ENCODE assay signal across 10 cellular contexts in the genomic region with DNA sequence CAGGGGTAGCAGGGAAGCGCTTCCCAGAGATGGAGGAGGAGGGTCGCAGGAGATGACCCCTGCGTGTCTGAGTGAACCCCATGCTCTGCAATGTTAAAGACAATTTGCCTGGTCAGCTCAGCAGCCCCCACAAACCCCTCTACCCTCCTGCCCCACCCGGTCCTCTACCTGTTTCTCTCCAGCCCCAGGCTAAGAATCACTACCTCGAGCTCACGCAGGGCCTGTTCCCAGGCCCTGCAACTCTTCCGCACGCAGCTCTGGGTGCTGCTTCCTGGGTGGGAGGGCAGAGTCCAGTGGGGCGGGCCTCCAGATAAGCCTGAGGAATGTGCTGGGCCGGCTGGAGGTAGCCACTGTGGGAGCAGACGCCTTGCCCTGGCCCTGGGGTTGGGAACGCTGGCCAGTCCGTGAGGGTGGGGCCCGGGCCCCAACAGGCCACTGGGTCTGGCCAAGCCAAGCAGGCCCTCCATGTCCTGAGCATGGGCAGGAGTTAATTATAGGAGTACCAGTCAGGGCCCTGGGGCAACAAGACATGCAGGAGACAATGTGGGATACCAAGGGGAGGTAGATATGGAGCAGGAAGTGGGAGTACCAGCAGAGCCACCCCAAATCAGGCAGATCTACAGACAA. TPM values are rescaled to one million over a fixed set of nuclear protein-coding genes. Genes with fewer than 3 reads are reported as not detected.
DNase-seq lines count a peak whose midpoint lies in the region; TF ChIP-seq lines count a peak whose summit lies in the region.
"Had no signal": no experiment of that assay in that cellular context is flagged by ENCODE, and none has a peak within 500 bp of the region (broad histone marks: within the 10 kb centered on the region; RNA-seq: fewer than 3 reads in every experiment).

No MANE protein-coding gene starts in this region.

- POLR2A ChIA-PET in A673 (lab: Charles Lee; ENCODE audit: low non-redundant PET), result interaction anchor here (0.6 to 0.7 kb wide), 2 partner anchors 9 to 255 kb away, joined by 3 to 13 read pairs; no protein-coding TSS in a partner anchor

- H3K9me2 ChIP-seq in MM.1S (replicated peaks; ENCODE audit: insufficient read depth, low read length), result no peaks in the 10 kb centered on the region

- H3K4me1 Mint-ChIP-seq in immature natural killer cell, result peaks cover 21 to 24% of the 10 kb centered on the region in 2 donors

- BruUV-seq in A673 (replicated peaks; lab: Mats Ljungman, UMichigan), result no TSS peak

- no peaks in the 10 kb centered on the region for H3K9me3 ChIP-seq in A673 (ENCODE audit: low read depth, low read length, poor library complexity, severe bottlenecking)
- H3K9me3 ChIP-seq in fibroblast of lung (ENCODE audit: control insufficient read depth, insufficient read depth, low read depth, low read length), result no peaks in the 10 kb centered on the region
- H3K9me3 ChIP-seq in MM.1S (replicated peaks; ENCODE audit: insufficient read depth, low read length), result no peaks in the 10 kb centered on the region

- H4K20me1 ChIP-seq in fibroblast of lung (ENCODE audit: control insufficient read depth, extremely low read depth, insufficient read depth, low read length) (no peaks in the 10 kb centered on the region), MM.1S (ENCODE audit: insufficient read depth, low read length) (no peaks in the 10 kb centered on the region)

- H3K9me3 Mint-ChIP-seq in immature natural killer cell, result no peaks in the 10 kb centered on the region
- H3K9me3 Mint-ChIP-seq: CD4-positive, alpha-beta memory T cell; dendritic cell treated with granulocyte-macrophage colony-stimulating factor and Interleukin-4, amounts not matched to agents 40 ng/mL and 50 ng/mL, for 4 days had no signal

- TF ChIP-seq RAD21 in Ishikawa (IDR thresholded peaks at IDR 0.05; ENCODE audit: low read depth), result no peak

- H3K27me3 ChIP-seq in A673 (replicated peaks; ENCODE audit: insufficient read depth, low read depth, low read length, poor library complexity) (no peaks in the 10 kb centered on the region), fibroblast of lung (ENCODE audit: control insufficient read depth, insufficient read depth, low read length) (no peaks in the 10 kb centered on the region), MM.1S (replicated peaks; ENCODE audit: insufficient read depth, low read length) (0 out of 2 replicates have a peak, but pooled peaks cover 3% of the 10 kb centered on the region)

- TF ChIP-seq CTCF in A673 (conservative IDR thresholded peaks at IDR 0.05; ENCODE audit: low read depth, low read length), result no peak
- no peak for TF ChIP-seq CTCF in fibroblast of lung (conservative IDR thresholded peaks at IDR 0.05 in 1 of 2, IDR thresholded peaks at IDR 0.05 in 1 of 2; ENCODE audit: low read depth in 1 of 2, low read length in 2 of 2)
- no peak for TF ChIP-seq CTCF in MM.1S (IDR thresholded peaks at IDR 0.05; ENCODE audit: low read length)

- H2AFZ ChIP-seq in fibroblast of lung (ENCODE audit: low read length) (peak overlapping the region; percentile 30), MM.1S (ENCODE audit: low read length) (no peak overlapping the region)

- no peak overlapping the region for H3K27ac ChIP-seq in A673 (ENCODE audit: low read depth, low read length, poor library complexity, severe bottlenecking)
- H3K27ac ChIP-seq in fibroblast of lung (ENCODE audit: insufficient read depth, low read length), result no peak overlapping the region
- no peak overlapping the region for H3K27ac ChIP-seq in MM.1S (ENCODE audit: low read length)

- H3K4me1 ChIP-seq in A673 (ENCODE audit: insufficient read depth, low read length, poor library complexity, severe bottlenecking), result peaks cover 15% of the 10 kb centered on the region
- peaks cover 16% of the 10 kb centered on the region for H3K4me1 ChIP-seq in fibroblast of lung (ENCODE audit: control insufficient read depth, extremely low read depth, insufficient read depth, low read length)
- peaks cover 9% of the 10 kb centered on the region; the same call in 1 of the 2 replicates for H3K4me1 ChIP-seq in MM.1S (ENCODE audit: low read length)

- no peak overlapping the region for H3K27ac Mint-ChIP-seq in immature natural killer cell
- H3K27ac Mint-ChIP-seq: dendritic cell treated with granulocyte-macrophage colony-stimulating factor and Interleukin-4, amounts not matched to agents 40 ng/mL and 50 ng/mL, for 4 days had no signal

- H3K36me3 ChIP-seq in A673 (ENCODE audit: insufficient read depth, low read length, poor library complexity, severe bottlenecking), result no peaks in the 10 kb centered on the region
- peaks cover under 1% of the 10 kb centered on the region for H3K36me3 ChIP-seq in fibroblast of lung (ENCODE audit: control insufficient read depth, insufficient read depth, low read length)
- H3K36me3 ChIP-seq in MM.1S (replicated peaks; ENCODE audit: insufficient read depth, low read length), result no peaks in the 10 kb centered on the region

- H3K4me3 ChIP-seq in A673 (ENCODE audit: low read depth, low read length, poor library complexity, severe bottlenecking) (peak overlapping the region; percentile 49), fibroblast of lung (replicated peaks in 1 of 4; ENCODE audit: control extremely low read depth in 1 of 4, insufficient read depth in 1 of 4, low read depth in 3 of 4, low read length in 4 of 4) (peak overlapping the region in 3 of 4 experiments; percentile 51 to 65 (median 55)), MM.1S (ENCODE audit: low read length) (no peak overlapping the region)

- H3K36me3 Mint-ChIP-seq in immature natural killer cell, result no peaks in the 10 kb centered on the region
- H3K36me3 Mint-ChIP-seq: CD4-positive, alpha-beta memory T cell had no signal

- H3K79me2 ChIP-seq in fibroblast of lung (ENCODE audit: control insufficient read depth, insufficient read depth, low read length) (no peaks in the 10 kb centered on the region), MM.1S (ENCODE audit: low read length) (no peaks in the 10 kb centered on the region)

- peak overlapping the region; percentile 83 for H3K4me2 ChIP-seq in fibroblast of lung (ENCODE audit: extremely low read depth, insufficient read depth, low read length)
- no peak overlapping the region for H3K4me2 ChIP-seq in MM.1S (ENCODE audit: low read depth, low read length)

- DNase-seq in A673 (ENCODE audit: low spot score) (no peak), fibroblast of lung (ENCODE audit: low read depth in 2 of 2) (peak; percentile 14 to 62), myocyte (ENCODE audit: low read depth) (peak; percentile 53), SK-N-DZ (ENCODE audit: low spot score) (no peak), T-helper 1 cell (no peak), immature natural killer cell (no peak), MM.1S (no peak)
- DNase-seq: CD4-positive, alpha-beta memory T cell had no signal

- H3K9ac ChIP-seq in fibroblast of lung (ENCODE audit: insufficient read depth, low read length) (no peak overlapping the region), MM.1S (ENCODE audit: low read length) (no peak overlapping the region)

- TF ChIP-seq EP300 in Ishikawa (IDR thresholded peaks at IDR 0.05; ENCODE audit: borderline replicate concordance), result no peak

- H3K27me3 Mint-ChIP-seq in immature natural killer cell (ENCODE audit: low read depth in 3 of 3), result peaks cover 0 to 4% (median 1%) of the 10 kb centered on the region in 3 donors
- H3K27me3 Mint-ChIP-seq: CD4-positive, alpha-beta memory T cell had no signal

- CTCF ChIA-PET in A673 (lab: Charles Lee), result no interaction called here

- intact Hi-C loops in A673 (cut with micrococcal nuclease; ENCODE audit: unreplicated experiment), result no loop called here

- H3F3A ChIP-seq in MM.1S (ENCODE audit: insufficient read depth, low read length), result no peaks in the 10 kb centered on the region

- no peak overlapping the region for H3K4me3 Mint-ChIP-seq in immature natural killer cell
- H3K4me3 Mint-ChIP-seq: CD4-positive, alpha-beta memory T cell had no signal

RNA-seq across cellular contexts. Expression of a gene that starts 6.1 kb away (rescaled TPM):
- total RNA-seq in A673 (2021) (14.3 and 19.0 TPM in 2 replicates), fibroblast of lung (12.3 and 12.6 TPM in 2 replicates), myocyte (10.2 and 11.7 TPM in 2 replicates)
- polyA plus RNA-seq in fibroblast of lung (11.6 and 15.0 TPM in 2 replicates), immature natural killer cell (1 to 10 TPM; 2.2 to 3.2 (median 2.8) TPM)
- 16.6 and 18.1 TPM in 2 replicates for polyA plus RNA-seq in fibroblast of lung (2012)
- 23.2 and 30.7 TPM in 2 replicates for polyA minus RNA-seq in fibroblast of lung (ENCODE audit: low replicate concordance)
- polyA plus RNA-seq in myocyte (2012), result 30.2 TPM
- polyA plus RNA-seq in SK-N-DZ (2014; cell fraction: cytosol; rRNA removed), result 158 and 208 TPM in 2 replicates
- 212 and 219 TPM in 2 replicates for polyA plus RNA-seq in SK-N-DZ (2014; cell fraction: nucleus; rRNA removed)

RNA-seq across cellular contexts. Expression of a gene that starts 17.8 kb away (rescaled TPM):
- total RNA-seq in A673 (2021) (96.2 and 110 TPM in 2 replicates), fibroblast of lung (105 and 106 TPM in 2 replicates), myocyte (103 and 119 TPM in 2 replicates)
- polyA plus RNA-seq in fibroblast of lung (84.0 and 98.2 TPM in 2 replicates), immature natural killer cell (10 to 100 TPM; 38.9 to 60.9 (median 41.6) TPM)
- polyA plus RNA-seq in fibroblast of lung (2012), result 64.1 and 81.6 TPM in 2 replicates
- polyA minus RNA-seq in fibroblast of lung (ENCODE audit: low replicate concordance), result 220 and 250 TPM in 2 replicates
- 85.7 TPM for polyA plus RNA-seq in myocyte (2012)
- polyA plus RNA-seq in SK-N-DZ (2014; cell fraction: cytosol; rRNA removed), result 210 and 282 TPM in 2 replicates
- 164 and 221 TPM in 2 replicates for polyA plus RNA-seq in SK-N-DZ (2014; cell fraction: nucleus; rRNA removed)

RNA-seq across cellular contexts. Expression of a gene that starts 33.0 kb away (rescaled TPM):
- 65.6 and 69.7 TPM in 2 replicates for total RNA-seq in A673 (2021)
- 36.2 and 51.2 TPM in 2 replicates for total RNA-seq in fibroblast of lung
- 44.4 and 62.2 TPM in 2 replicates for polyA plus RNA-seq in fibroblast of lung
- polyA plus RNA-seq in fibroblast of lung (2012), result 23.8 and 35.1 TPM in 2 replicates
- 46.0 and 67.5 TPM in 2 replicates for polyA minus RNA-seq in fibroblast of lung (ENCODE audit: low replicate concordance)
- total RNA-seq in myocyte, result 91.8 and 115 TPM in 2 replicates
- 51.2 TPM for polyA plus RNA-seq in myocyte (2012)
- polyA plus RNA-seq in SK-N-DZ (2014; cell fraction: cytosol; rRNA removed), result 96.0 and 101 TPM in 2 replicates
- polyA plus RNA-seq in SK-N-DZ (2014; cell fraction: nucleus; rRNA removed), result 203 and 222 TPM in 2 replicates
- polyA plus RNA-seq in immature natural killer cell, result 10 to 100 TPM; 14.6 to 30.3 (median 24.6) TPM

RNA-seq across cellular contexts. Expression of a gene that starts 33.1 kb away (rescaled TPM):
- 95.1 and 96.9 TPM in 2 replicates for total RNA-seq in A673 (2021)
- 38.3 and 39.5 TPM in 2 replicates for total RNA-seq in fibroblast of lung
- 40.2 and 47.0 TPM in 2 replicates for polyA plus RNA-seq in fibroblast of lung
- polyA plus RNA-seq in fibroblast of lung (2012), result 29.9 and 37.7 TPM in 2 replicates
- polyA minus RNA-seq in fibroblast of lung (ENCODE audit: low replicate concordance), result 29.3 and 37.4 TPM in 2 replicates
- 74.6 and 78.8 TPM in 2 replicates for total RNA-seq in myocyte
- polyA plus RNA-seq in myocyte (2012), result 65.8 TPM
- 112 and 130 TPM in 2 replicates for polyA plus RNA-seq in SK-N-DZ (2014; cell fraction: cytosol; rRNA removed)
- polyA plus RNA-seq in SK-N-DZ (2014; cell fraction: nucleus; rRNA removed), result 71.4 and 74.6 TPM in 2 replicates
- polyA plus RNA-seq in immature natural killer cell, result 10 to 100 TPM; 65.9 to 98.5 (median 68.3) TPM

RNA-seq across cellular contexts. Expression of a gene that starts 56.1 kb away (rescaled TPM):
- total RNA-seq in A673 (2021) (10.1 and 10.3 TPM in 2 replicates), fibroblast of lung (13.6 and 16.7 TPM in 2 replicates), myocyte (12.1 and 13.2 TPM in 2 replicates)
- polyA plus RNA-seq in fibroblast of lung (4.4 and 7.1 TPM in 2 replicates), immature natural killer cell (10 to 100 TPM in 2 of 3 donors, 1 to 10 TPM in 1; 8.8 to 26.4 (median 13.9) TPM)
- polyA plus RNA-seq in fibroblast of lung (2012), result 4.0 and 6.2 TPM in 2 replicates
- 4.4 and 12.8 TPM in 2 replicates for polyA minus RNA-seq in fibroblast of lung (ENCODE audit: low replicate concordance)
- 8.9 TPM for polyA plus RNA-seq in myocyte (2012)
- polyA plus RNA-seq in SK-N-DZ (2014; cell fraction: cytosol; rRNA removed), result 5.1 and 8.5 TPM in 2 replicates
- 6.4 and 7.8 TPM in 2 replicates for polyA plus RNA-seq in SK-N-DZ (2014; cell fraction: nucleus; rRNA removed)

Comparison
In these comparisons a context has a peak if more than half of its experiments do, and no peak if none do; other contexts are left out.
1. DNase-seq: peak in fibroblast of lung (2 of 2) and myocyte (single experiment); none in A673 (single experiment), SK-N-DZ (single experiment), T-helper 1 cell (0 of 5), immature natural killer cell (0 of 3) and MM.1S (single experiment).